8 cellular contexts compared by ENCODE assay signal in genomic region chr15:44838929-44839328, GRCh38.
DNase-seq lines count a peak whose midpoint lies in the region; ATAC-seq, FAIRE-seq and TF ChIP-seq lines count a peak whose summit lies in the region.
"Not testable (repeated sequence)": the region's sequence is repeated elsewhere in the genome, so short reads cannot be mapped to it uniquely, and the experiment has no call there.

No MANE protein-coding gene starts in this region.

- FAIRE-seq in GM18507 (lab: Jason Lieb, UNC): peak; percentile 80
- FAIRE-seq in HTR-8/SVneo (lab: Jason Lieb, UNC): not testable (repeated sequence)

- H3K4me3 ChIP-seq in RWPE2 (ENCODE audit: severe bottlenecking); epithelial cell of proximal tubule (ENCODE audit: low read depth, low read length): not testable (repeated sequence)

- H3K27ac ChIP-seq in RWPE2 (ENCODE audit: poor library complexity, severe bottlenecking): not testable (repeated sequence)

- DNase-seq in AG08396 (ENCODE audit: low spot score) (peak; percentile 7), HTR-8/SVneo (ENCODE audit: insufficient read length, low spot score) (peak; percentile 13), astrocyte of the hippocampus (ENCODE audit: low read depth, low spot score) (peak; percentile 82), epithelial cell of proximal tubule (ENCODE audit: low read depth) (peak; percentile 48), kidney tubule cell (ENCODE audit: low spot score) (peak; percentile 92), smooth muscle cell of the brain vasculature (ENCODE audit: low read depth, low spot score) (peak; percentile 18)
- DNase-seq in GM18507 (ENCODE audit: extremely low spot score, insufficient read length, low read depth); RWPE2 (ENCODE audit: low spot score): not testable (repeated sequence)

- H3K9me3 ChIP-seq in RWPE2 (ENCODE audit: severe bottlenecking): not testable (repeated sequence)

- ATAC-seq in RWPE2 (ENCODE audit: low read depth): peak; percentile 95

- peak; percentile 12 for TF ChIP-seq CTCF in RWPE2 (IDR thresholded peaks at IDR 0.05; ENCODE audit: poor library complexity, severe bottlenecking)
- not testable (repeated sequence) for TF ChIP-seq CTCF in epithelial cell of proximal tubule (conservative IDR thresholded peaks at IDR 0.05; ENCODE audit: low read depth, low read length)

- not testable (repeated sequence) for H3K27me3 ChIP-seq in RWPE2 (ENCODE audit: insufficient read depth, poor library complexity, severe bottlenecking)

- not testable (repeated sequence) for H3K36me3 ChIP-seq in RWPE2 (ENCODE audit: low read depth)

- H3K4me1 ChIP-seq in RWPE2 (ENCODE audit: insufficient read depth, poor library complexity, severe bottlenecking): not testable (repeated sequence)
